Comparison of ENCODE assay signal across 32 cellular contexts in genomic region chr3:135556184-135556583, GRCh38.
A peak's percentile ranks its signal among the peaks of the same experiment; 100 is the strongest.
DNase-seq lines count a peak whose midpoint lies in the region; ATAC-seq and TF ChIP-seq lines count a peak whose summit lies in the region.
"Had no signal": no experiment of that assay in that cellular context is flagged by ENCODE, and none has a peak within 500 bp of the region (broad histone marks: within the 10 kb centered on the region; RNA-seq: fewer than 3 reads in every experiment).

No MANE protein-coding gene starts in this region.

- peak; percentile 59 for DNase-seq in AG10803 (ENCODE audit: low read depth)
- peak; percentile 38 for DNase-seq in NCI-H524 treated with DMSO at 0.1 percent for 48 hours (lab: John Stamatoyannopoulos, UW)
- peak; percentile 95 for DNase-seq in foreskin melanocyte
- no peak for DNase-seq in DMS114 treated with DMSO at 0.1 percent for 48 hours (lab: John Stamatoyannopoulos, UW; ENCODE audit: unreplicated experiment)
- DNase-seq in left lobe of liver (ENCODE audit: low spot score): no peak
- DNase-seq in left colon: no peak
- no peak for DNase-seq in DMS 273 treated with DMSO at 0.1 percent for 48 hours (lab: John Stamatoyannopoulos, UW)
- DNase-seq: 8988T; activated CD4-positive, alpha-beta T cell treated with anti-CD3 and anti-CD28 coated beads for 4 hours; activated naive CD4-positive, alpha-beta T cell treated with anti-CD3 and anti-CD28 coated beads, Interleukin-2, amount 50 U/mL, for 16 hours; amniotic stem cell; brain microvascular endothelial cell; CD4-positive, CD25-positive, alpha-beta regulatory T cell; dorsolateral prefrontal cortex; GOT3; hypothalamus; left cardiac atrium; mesenchymal stem cell; NCI-H1436; NCI-H2081; NCI-H226; NCI-H748 treated with DMSO at 0.1 percent for 48 hours; pancreas; RPMI8226; SJCRH30; stimulated activated naive CD4-positive, alpha-beta T cell; T-helper 9 cell; upper lobe of right lung had no signal

- intact Hi-C loops in left colon (cut with DNase I, micrococcal nuclease): no loop called here

- no peak for TF ChIP-seq CTCF in AG10803 (conservative IDR thresholded peaks at IDR 0.05; ENCODE audit: low read length)

- ATAC-seq in GM19395 (IDR thresholded peaks at IDR 0.05; ENCODE audit: unreplicated experiment) (peak; percentile 54), left lobe of liver (no peak), left colon (no peak)
- ATAC-seq: activated T-helper 17 cell treated with anti-CD3 and anti-CD28 coated beads, Interleukin-2, amount 50 U/mL, for 72 hours; left cardiac atrium; pancreas; upper lobe of right lung had no signal

- H3K4me3 ChIP-seq in AG10803 (ENCODE audit: low read length): no peak overlapping the region
- H3K4me3 ChIP-seq: dorsolateral prefrontal cortex, pancreas, SJCRH30, skin epidermis, suprapubic skin, upper lobe of right lung had no signal

Comparison
In these comparisons a context has a peak if more than half of its experiments do, and no peak if none do; other contexts are left out.
1. DNase-seq: peak in AG10803 (single experiment), NCI-H524 treated with DMSO at 0.1 percent for 48 hours (single experiment) and foreskin melanocyte (single experiment); none in DMS114 treated with DMSO at 0.1 percent for 48 hours (single experiment), left lobe of liver (single experiment), left colon (0 of 2) and DMS 273 treated with DMSO at 0.1 percent for 48 hours (single experiment).